Comparison of ENCODE assay signal across 20 cellular contexts in the genomic region with DNA sequence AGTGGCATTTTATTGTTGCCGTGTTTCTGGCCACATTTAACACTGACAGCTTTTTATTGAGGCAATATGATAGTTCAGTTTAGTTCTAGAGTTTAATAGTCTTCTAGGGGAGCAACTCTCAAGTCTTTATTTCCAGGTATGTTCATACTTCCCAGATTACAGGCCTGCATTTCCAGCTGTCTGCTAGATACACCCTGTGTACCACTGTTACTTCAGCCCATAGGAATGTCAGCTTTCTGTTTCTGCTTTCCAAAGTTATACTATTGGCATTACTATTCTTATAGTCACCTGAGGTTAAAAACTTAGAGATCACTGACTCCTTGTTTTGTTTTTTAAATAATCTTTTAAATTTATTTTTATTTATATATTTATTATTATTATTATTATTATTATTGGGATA. TPM values are rescaled to one million over a fixed set of nuclear protein-coding genes. Genes with fewer than 3 reads are reported as not detected.
DNase-seq lines count a peak whose midpoint lies in the region; ATAC-seq and TF ChIP-seq lines count a peak whose summit lies in the region.
"Had no signal": no experiment of that assay in that cellular context is flagged by ENCODE, and none has a peak within 500 bp of the region (broad histone marks: within the 10 kb centered on the region; RNA-seq: fewer than 3 reads in every experiment).

No MANE protein-coding gene starts in this region.

- no peak for TF ChIP-seq CTCF in CD8-positive, alpha-beta T cell (IDR thresholded peaks at IDR 0.05)
- TF ChIP-seq CTCF in Loucy (conservative IDR thresholded peaks at IDR 0.05; ENCODE audit: low read length) (no peak), epithelial cell of esophagus (IDR thresholded peaks at IDR 0.05; ENCODE audit: insufficient read depth, low read depth, low read length, missing control alignments) (no peak), mucosa of descending colon (IDR thresholded peaks at IDR 0.05) (no peak), thyroid gland (IDR thresholded peaks at IDR 0.05) (no peak)

- no peak overlapping the region for H2AFZ ChIP-seq in Loucy (ENCODE audit: low read length)

- no peak overlapping the region for H3K4me3 Mint-ChIP-seq in CD8-positive, alpha-beta T cell
- H3K4me3 Mint-ChIP-seq: activated naive CD4-positive, alpha-beta T cell treated with anti-CD3 and anti-CD28 coated beads for 36 hours; CD4-positive, alpha-beta T cell had no signal

- WGBS in thyroid gland, 2 donors: 89% methylated on average over 1 of the region's 1 CpG

- no peaks in the 10 kb centered on the region for H3F3A ChIP-seq in Loucy (ENCODE audit: low read depth)

- H3K9me3 ChIP-seq in CD8-positive, alpha-beta T cell (ENCODE audit: low read length): no peaks in the 10 kb centered on the region
- H3K9me3 ChIP-seq in Loucy (ENCODE audit: insufficient read depth, low read depth, low read length): no peaks in the 10 kb centered on the region
- no peaks in the 10 kb centered on the region for H3K9me3 ChIP-seq in mucosa of descending colon
- H3K9me3 ChIP-seq in thyroid gland: no peaks in the 10 kb centered on the region

- CTCF ChIA-PET in CD8-positive, alpha-beta T cell (lab: Charles Lee): interaction anchor here (0.9 to 1.0 kb wide), 2 partner anchors 92 to 219 kb away, joined by 3 read pairs; partner anchors contain the start of gene PRIM2

- peak overlapping the region; percentile 4 for H3K27ac Mint-ChIP-seq in CD8-positive, alpha-beta T cell
- H3K27ac Mint-ChIP-seq: activated naive CD4-positive, alpha-beta T cell treated with anti-CD3 and anti-CD28 coated beads for 36 hours; CD4-positive, alpha-beta T cell had no signal

- peaks cover 29% of the 10 kb centered on the region for H3K36me3 ChIP-seq in CD8-positive, alpha-beta T cell (ENCODE audit: insufficient read depth, low read length)
- peaks cover 49% of the 10 kb centered on the region for H3K36me3 ChIP-seq in Loucy (ENCODE audit: insufficient read depth, low read length)
- H3K36me3 ChIP-seq in mucosa of descending colon (ENCODE audit: low read depth): no peaks in the 10 kb centered on the region
- peaks cover 34 to 41% of the 10 kb centered on the region in 2 donors for H3K36me3 ChIP-seq in thyroid gland

- H3K36me3 Mint-ChIP-seq in CD8-positive, alpha-beta T cell: peaks cover 65% of the 10 kb centered on the region

- peak overlapping the region; percentile 57 for H3K4me2 ChIP-seq in Loucy (ENCODE audit: low read depth, low read length, poor library complexity, severe bottlenecking)

- H3K9me3 Mint-ChIP-seq in CD8-positive, alpha-beta T cell: no peaks in the 10 kb centered on the region
- H3K9me3 Mint-ChIP-seq: activated naive CD4-positive, alpha-beta T cell treated with anti-CD3 and anti-CD28 coated beads for 36 hours; CD4-positive, alpha-beta T cell had no signal

- H3K4me1 ChIP-seq in CD8-positive, alpha-beta T cell (ENCODE audit: insufficient read depth, low read length): peaks cover 30% of the 10 kb centered on the region
- H3K4me1 ChIP-seq in Loucy (ENCODE audit: insufficient read depth, low read length, poor library complexity, severe bottlenecking): peaks cover 35% of the 10 kb centered on the region
- peaks cover 8% of the 10 kb centered on the region for H3K4me1 ChIP-seq in mucosa of descending colon (ENCODE audit: low read depth)
- H3K4me1 ChIP-seq in thyroid gland: peaks cover 0 to 5% of the 10 kb centered on the region in 2 donors

- no peaks in the 10 kb centered on the region for H3K9me2 ChIP-seq in Loucy (replicated peaks; ENCODE audit: low read depth, low read length)

- H3K4me1 Mint-ChIP-seq in CD8-positive, alpha-beta T cell (ENCODE audit: low read depth): peaks cover 48% of the 10 kb centered on the region

- POLR2A ChIA-PET in CD8-positive, alpha-beta T cell (lab: Charles Lee): no interaction called here

- no peak overlapping the region for H3K27ac ChIP-seq in CD8-positive, alpha-beta T cell (ENCODE audit: low read depth, low read length)
- no peak overlapping the region for H3K27ac ChIP-seq in thyroid gland

- H3K79me2 ChIP-seq in Loucy (ENCODE audit: insufficient read depth, low read length): peaks cover 97% of the 10 kb centered on the region

- peaks cover 83% of the 10 kb centered on the region for H4K20me1 ChIP-seq in Loucy (ENCODE audit: insufficient read depth, low read length, poor library complexity, severe bottlenecking)

- H3K27me3 ChIP-seq in CD8-positive, alpha-beta T cell (ENCODE audit: insufficient read depth, low read length): no peaks in the 10 kb centered on the region
- H3K27me3 ChIP-seq in Loucy (ENCODE audit: insufficient read depth, low read length, poor library complexity, severe bottlenecking) (no peaks in the 10 kb centered on the region), thyroid gland (no peaks in the 10 kb centered on the region)

- no peak overlapping the region for H3K9ac ChIP-seq in Loucy (ENCODE audit: low read depth, low read length, poor library complexity, severe bottlenecking)

- TF ChIP-seq POLR2A in thyroid gland (IDR thresholded peaks at IDR 0.05): no peak

- in situ Hi-C loops in ACHN (cut with HindIII; ENCODE audit: low pct_ligation_motif_present, low pct_unique_long_range_greater_than_20kb, low sequenced_read_pairs): no loop called here

- no peaks in the 10 kb centered on the region for H3K27me3 Mint-ChIP-seq in CD8-positive, alpha-beta T cell (ENCODE audit: low read depth)
- H3K27me3 Mint-ChIP-seq: CD4-positive, alpha-beta T cell had no signal

- no peak for ATAC-seq in CD8-positive, alpha-beta T cell
- ATAC-seq in mucosa of descending colon (peak; percentile 28), GM18511 (IDR thresholded peaks at IDR 0.05; ENCODE audit: unreplicated experiment) (no peak)
- ATAC-seq: left cardiac atrium had no signal

- no peak for DNase-seq in CD8-positive, alpha-beta T cell
- DNase-seq in epithelial cell of esophagus (ENCODE audit: low read depth) (peak; percentile 39), mucosa of descending colon (no peak), activated T-cell treated with anti-CD3 and anti-CD28 coated beads for 4 hours (no peak), thyroid gland (no peak), ACHN (no peak)
- DNase-seq: activated CD4-positive, alpha-beta T cell treated with anti-CD3 and anti-CD28 coated beads, Interleukin-2, amount 50 U/mL, for 4 hours; activated naive CD4-positive, alpha-beta T cell treated with anti-CD3 and anti-CD28 coated beads for 36 hours; aorta; CD4-positive, alpha-beta T cell; DMS53; foreskin melanocyte; left cardiac atrium; midbrain; NCI-H1417; NCI-H526; Right ventricle myocardium superior; substantia nigra had no signal

- H3K4me3 ChIP-seq in CD8-positive, alpha-beta T cell (ENCODE audit: low read depth, low read length): no peak overlapping the region
- H3K4me3 ChIP-seq in Loucy (ENCODE audit: low read length, poor library complexity, severe bottlenecking) (no peak overlapping the region), epithelial cell of esophagus (ENCODE audit: low read length) (no peak overlapping the region), mucosa of descending colon (no peak overlapping the region), thyroid gland (replicated peaks in 1 of 3) (no peak overlapping the region)

- intact Hi-C loops in CD8-positive, alpha-beta T cell (cut with DNase I, micrococcal nuclease): no loop called here
- intact Hi-C loops in mucosa of descending colon (cut with DNase I, micrococcal nuclease): no loop called here
- intact Hi-C loops in thyroid gland (cut with DNase I): loop anchor here (10.0 kb wide), 1 partner anchor 227 kb away; no protein-coding TSS in a partner anchor

RNA-seq across cellular contexts. Expression of gene ZNF451, which starts 7.6 kb away (rescaled TPM):
- 100 to 1,000 TPM; 132 to 136 TPM for total RNA-seq in CD8-positive, alpha-beta T cell
- 10 to 100 TPM; 34.6 to 58.5 (median 46.0) TPM for total RNA-seq in mucosa of descending colon
- total RNA-seq in thyroid gland: 100 to 1,000 TPM in 1 of 4 donors, 10 to 100 TPM in 3; 71.7 to 126 (median 85.6) TPM

RNA-seq across cellular contexts. Expression of gene KIAA1586, which starts 51.1 kb away (rescaled TPM):
- total RNA-seq in CD8-positive, alpha-beta T cell: 10 to 100 TPM; 13.1 to 14.2 TPM
- total RNA-seq in mucosa of descending colon: 10 to 100 TPM in 1 of 3 donors, 1 to 10 TPM in 2; 3.2 to 14.1 (median 5.4) TPM
- 10 to 100 TPM in 2 of 4 donors, 1 to 10 TPM in 2; 9.1 to 16.8 (median 11.0) TPM for total RNA-seq in thyroid gland
